In the genomic region with DNA sequence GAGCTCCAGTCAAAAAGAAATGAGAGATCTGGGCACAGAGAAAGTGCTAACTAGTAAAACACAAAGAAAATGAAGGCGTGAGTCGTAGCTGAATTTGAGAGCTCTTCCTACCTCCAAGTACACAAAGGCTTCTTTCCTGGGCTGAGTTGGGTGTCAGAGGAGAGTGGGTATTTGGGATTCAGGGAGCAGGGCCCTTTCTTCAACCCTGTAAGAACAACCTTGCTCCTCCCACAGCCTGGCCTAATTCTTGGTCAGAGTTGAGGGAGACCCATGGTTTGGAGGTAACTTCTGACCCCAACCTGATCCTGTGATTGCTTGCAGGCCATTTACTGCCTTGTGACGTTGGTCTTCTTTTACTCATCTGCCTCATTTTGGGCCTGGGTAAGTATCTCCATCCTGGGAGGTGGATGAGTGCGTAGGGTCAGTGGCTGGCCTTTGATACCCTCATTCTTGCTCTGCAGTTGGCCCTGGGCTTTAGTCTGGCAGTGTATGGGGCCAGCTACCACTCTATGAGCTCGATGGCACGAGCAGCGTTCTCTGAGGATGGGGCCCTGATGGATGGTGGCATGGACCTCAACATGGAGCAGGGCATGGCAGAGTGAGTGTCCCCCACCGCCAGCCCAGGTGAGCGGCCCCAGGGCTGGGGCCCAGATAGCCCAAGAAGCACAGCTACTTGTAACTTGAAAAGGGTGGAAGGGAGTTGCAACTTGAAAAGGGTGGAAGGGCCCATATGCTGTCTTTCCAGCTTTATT, we compare ENCODE assay signal across 1 cellular context.
A peak's percentile ranks its signal among the peaks of the same experiment; 100 is the strongest.
TF ChIP-seq lines count a peak whose summit lies in the region.

No MANE protein-coding gene starts in this region.

TF ChIP-seq in K562, 482 proteins besides CTCF, POLR2A, EP300 and RAD21:
- TF ChIP-seq NR1H2 (CRISPR knock-in tag; IDR thresholded peaks at IDR 0.05) (no peak), RBFOX2 (IDR thresholded peaks at IDR 0.05; ENCODE audit: low read depth, low read length) (0 out of 2 replicates have a peak, but pooled peaks have one; percentile 26), ELF2 (CRISPR knock-in tag; IDR thresholded peaks at IDR 0.05) (no peak), ZKSCAN1 (IDR thresholded peaks at IDR 0.05; ENCODE audit: low read depth, low read length) (no peak), CCNT2 (IDR thresholded peaks at IDR 0.05; ENCODE audit: borderline replicate concordance, extremely low read depth, insufficient read length, low read depth, low read length) (no peak), ARID1B (IDR thresholded peaks at IDR 0.05) (no peak), TAF9B (IDR thresholded peaks at IDR 0.05; ENCODE audit: partially characterized antibody) (no peak), MECOM (CRISPR knock-in tag; IDR thresholded peaks at IDR 0.05) (no peak), HDGF (IDR thresholded peaks at IDR 0.05) (no peak), ZFX (CRISPR knock-in tag; IDR thresholded peaks at IDR 0.05) (no peak), SP2 (IDR thresholded peaks at IDR 0.05; ENCODE audit: extremely low read depth, low read depth, low read length, poor library complexity, severe bottlenecking) (no peak), DMBX1 (CRISPR knock-in tag; IDR thresholded peaks at IDR 0.05; ENCODE audit: borderline replicate concordance) (no peak), BRD9 (IDR thresholded peaks at IDR 0.05; ENCODE audit: low read depth, partially characterized antibody) (no peak), ZNF24 (IDR thresholded peaks at IDR 0.05) (no peak), NFRKB (IDR thresholded peaks at IDR 0.05; ENCODE audit: low read depth) (no peak), NFIC (IDR thresholded peaks at IDR 0.05) (no peak), PHTF2 (CRISPR knock-in tag; IDR thresholded peaks at IDR 0.05) (no peak), CHD2 (IDR thresholded peaks at IDR 0.05; ENCODE audit: low read depth, low read length) (no peak), PTRF (tag; IDR thresholded peaks at IDR 0.05) (no peak), HSF4 (CRISPR knock-in tag; IDR thresholded peaks at IDR 0.05; ENCODE audit: borderline replicate concordance) (no peak), POLR2G (IDR thresholded peaks at IDR 0.05; ENCODE audit: low read depth, low read length) (peak; percentile 39; the same call in 1 of the 2 replicates), HMGN3 (IDR thresholded peaks at IDR 0.05; ENCODE audit: borderline replicate concordance, extremely low read depth, insufficient read length, low read depth, low read length) (no peak), SUPT5H (IDR thresholded peaks at IDR 0.05) (peak; percentile 52)
- TF ChIP-seq, protein P1, sequence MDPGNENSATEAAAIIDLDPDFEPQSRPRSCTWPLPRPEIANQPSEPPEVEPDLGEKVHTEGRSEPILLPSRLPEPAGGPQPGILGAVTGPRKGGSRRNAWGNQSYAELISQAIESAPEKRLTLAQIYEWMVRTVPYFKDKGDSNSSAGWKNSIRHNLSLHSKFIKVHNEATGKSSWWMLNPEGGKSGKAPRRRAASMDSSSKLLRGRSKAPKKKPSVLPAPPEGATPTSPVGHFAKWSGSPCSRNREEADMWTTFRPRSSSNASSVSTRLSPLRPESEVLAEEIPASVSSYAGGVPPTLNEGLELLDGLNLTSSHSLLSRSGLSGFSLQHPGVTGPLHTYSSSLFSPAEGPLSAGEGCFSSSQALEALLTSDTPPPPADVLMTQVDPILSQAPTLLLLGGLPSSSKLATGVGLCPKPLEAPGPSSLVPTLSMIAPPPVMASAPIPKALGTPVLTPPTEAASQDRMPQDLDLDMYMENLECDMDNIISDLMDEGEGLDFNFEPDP (CRISPR knock-in tag; IDR thresholded peaks at IDR 0.05): no peak
- TF ChIP-seq, protein P2, sequence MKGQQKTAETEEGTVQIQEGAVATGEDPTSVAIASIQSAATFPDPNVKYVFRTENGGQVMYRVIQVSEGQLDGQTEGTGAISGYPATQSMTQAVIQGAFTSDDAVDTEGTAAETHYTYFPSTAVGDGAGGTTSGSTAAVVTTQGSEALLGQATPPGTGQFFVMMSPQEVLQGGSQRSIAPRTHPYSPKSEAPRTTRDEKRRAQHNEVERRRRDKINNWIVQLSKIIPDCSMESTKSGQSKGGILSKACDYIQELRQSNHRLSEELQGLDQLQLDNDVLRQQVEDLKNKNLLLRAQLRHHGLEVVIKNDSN (CRISPR knock-in tag; IDR thresholded peaks at IDR 0.05): 0 out of 2 replicates have a peak, but pooled peaks have one; percentile 10
